Comparison of ENCODE assay signal across 22 cellular contexts in genomic region chr11:432501-433100, GRCh38. TPM values are rescaled to one million over a fixed set of nuclear protein-coding genes. Genes with fewer than 3 reads are reported as not detected.
DNase-seq lines count a peak whose midpoint lies in the region; ATAC-seq and TF ChIP-seq lines count a peak whose summit lies in the region.
"Had no signal": no experiment of that assay in that cellular context is flagged by ENCODE, and none has a peak within 500 bp of the region (broad histone marks: within the 10 kb centered on the region; RNA-seq: fewer than 3 reads in every experiment).

No MANE protein-coding gene starts in this region.

- H3K27ac ChIP-seq in left ventricle myocardium inferior (replicated peaks), result no peak overlapping the region
- H3K27ac ChIP-seq: C4-2B, HL-60 had no signal

- H3K27me3 Mint-ChIP-seq in CD14-positive monocyte (ENCODE audit: low read depth in 3 of 3), result peaks cover 3 to 6% (median 5%) of the 10 kb centered on the region in 3 donors
- no peaks in the 10 kb centered on the region for H3K27me3 Mint-ChIP-seq in WTC11 (ENCODE audit: low read depth)
- H3K27me3 Mint-ChIP-seq: CD4-positive, alpha-beta memory T cell had no signal

- intact Hi-C loops in Right ventricle myocardium superior (cut with DNase I) (no loop called here), left ventricle myocardium inferior (cut with micrococcal nuclease) (no loop called here), CD14-positive monocyte (cut with micrococcal nuclease) (no loop called here)

- ATAC-seq in Right ventricle myocardium superior (ENCODE audit: poor library complexity), result no peak
- no peak for ATAC-seq in WTC11
- ATAC-seq: GM12878, HCT116 had no signal

- H3K36me3 ChIP-seq in left ventricle myocardium inferior, result no peaks in the 10 kb centered on the region

- H3K4me1 ChIP-seq in left ventricle myocardium inferior, result no peaks in the 10 kb centered on the region

- no peak overlapping the region for H3K4me3 ChIP-seq in left ventricle myocardium inferior
- H3K4me3 ChIP-seq: GM12878 had no signal

- H3K36me3 Mint-ChIP-seq in CD14-positive monocyte (no peaks in the 10 kb centered on the region), WTC11 (peaks cover 7% of the 10 kb centered on the region; the same call in 1 of the 2 replicates)

- H3K27me3 ChIP-seq in left ventricle myocardium inferior (ENCODE audit: low read depth), result peaks cover 43% of the 10 kb centered on the region

- H3K9me3 Mint-ChIP-seq in CD14-positive monocyte (peaks cover 0 to 10% (median 2%) of the 10 kb centered on the region in 7 donors), WTC11 (peaks cover 9% of the 10 kb centered on the region)
- H3K9me3 Mint-ChIP-seq: CD4-positive, alpha-beta memory T cell; HFFc6 had no signal

- no peaks in the 10 kb centered on the region for H3K9me3 ChIP-seq in left ventricle myocardium inferior (replicated peaks)

- H3K4me1 Mint-ChIP-seq in CD14-positive monocyte (no peaks in the 10 kb centered on the region), WTC11 (no peaks in the 10 kb centered on the region)

- CTCF ChIA-PET in WTC11 (lab: Charles Lee) (no interaction called here), GM10248 (lab: Yijun Ruan, JAX) (interaction anchor here (2.4 kb wide), 1 partner anchor 16 kb away, joined by 6 read pairs; no protein-coding TSS in a partner anchor)

- H3K27ac Mint-ChIP-seq in CD14-positive monocyte (no peak overlapping the region), WTC11 (peak overlapping the region; percentile 57; the same call in 1 of the 2 replicates)
- H3K27ac Mint-ChIP-seq: CD4-positive, alpha-beta memory T cell; HFFc6 had no signal

- no peak overlapping the region for H3K4me3 Mint-ChIP-seq in CD14-positive monocyte
- no peak overlapping the region for H3K4me3 Mint-ChIP-seq in WTC11
- H3K4me3 Mint-ChIP-seq: HFFc6 had no signal

- DNase-seq in Right ventricle myocardium superior, result peak; percentile 18
- DNase-seq in left ventricle myocardium inferior, result no peak
- DNase-seq in CD14-positive monocyte (ENCODE audit: low spot score), result peak; percentile 33
- no peak for DNase-seq in WTC11 (ENCODE audit: low spot score)
- peak; percentile 5 for DNase-seq in iPS-NIHi11 (ENCODE audit: low spot score)
- DNase-seq in AG08395 (ENCODE audit: low spot score), result no peak
- DNase-seq in GM10248 (ENCODE audit: extremely low spot score), result no peak
- DNase-seq: ACHN, AML-193, DMS79 treated with DMSO at 0.1 percent for 48 hours, GF-D8, GOT3, H7, HFFc6, IMR-90 had no signal

- POLR2A ChIA-PET in WTC11 (lab: Charles Lee), result interaction anchor here (1.1 kb wide), 1 partner anchor 15 kb away, joined by 3 read pairs; no protein-coding TSS in a partner anchor
- POLR2A ChIA-PET in GM10248 (lab: Yijun Ruan, JAX), result no interaction called here

- no peak for TF ChIP-seq CTCF in left ventricle myocardium inferior (IDR thresholded peaks at IDR 0.05; ENCODE audit: borderline replicate concordance)
- TF ChIP-seq CTCF in CD14-positive monocyte (IDR thresholded peaks at IDR 0.05), result no peak
- TF ChIP-seq CTCF in WTC11 (IDR thresholded peaks at IDR 0.05), result no peak
- no peak for TF ChIP-seq CTCF in GM10248 (IDR thresholded peaks at IDR 0.05; ENCODE audit: control extremely low read depth, extremely low read depth, low read depth, missing control alignments)

TF ChIP-seq in WTC11, 78 proteins besides CTCF, POLR2A, EP300 and RAD21 (continues in another document):
- TF ChIP-seq FOXJ3 (CRISPR knock-in tag; IDR thresholded peaks at IDR 0.05; ENCODE audit: borderline replicate concordance) (no peak), RELA (CRISPR knock-in tag; IDR thresholded peaks at IDR 0.05; ENCODE audit: borderline replicate concordance) (no peak), FOXK1 (CRISPR knock-in tag; IDR thresholded peaks at IDR 0.05) (no peak), IRF2 (CRISPR knock-in tag; IDR thresholded peaks at IDR 0.05; ENCODE audit: borderline replicate concordance, low read depth) (no peak), ZNF425 (CRISPR knock-in tag; conservative IDR thresholded peaks at IDR 0.05) (no peak), ZBTB21 (CRISPR knock-in tag; IDR thresholded peaks at IDR 0.05; ENCODE audit: borderline replicate concordance) (no peak), ZNF416 (CRISPR knock-in tag; IDR thresholded peaks at IDR 0.05) (no peak), FOXP1 (CRISPR knock-in tag; IDR thresholded peaks at IDR 0.05; ENCODE audit: borderline replicate concordance) (no peak), GTF2I (CRISPR knock-in tag; conservative IDR thresholded peaks at IDR 0.05) (no peak), ZNF671 (CRISPR knock-in tag; IDR thresholded peaks at IDR 0.05) (no peak), EMX1 (CRISPR knock-in tag; IDR thresholded peaks at IDR 0.05) (no peak), AFF4 (CRISPR knock-in tag; IDR thresholded peaks at IDR 0.05; ENCODE audit: borderline replicate concordance) (no peak), MYBL2 (CRISPR knock-in tag; IDR thresholded peaks at IDR 0.05) (no peak), ATF2 (CRISPR knock-in tag; IDR thresholded peaks at IDR 0.05; ENCODE audit: borderline replicate concordance, low read depth) (no peak)

RNA-seq across cellular contexts. Expression of gene ANO9, which starts 9.2 kb away (rescaled TPM):
- total RNA-seq in Right ventricle myocardium superior (0.08 TPM), left ventricle myocardium inferior (0.11 TPM), WTC11 (2021) (13.2 to 17.6 TPM (median 16.6 TPM) in 3 replicates)
- under 1 TPM in 1 of 2 donors, not detected in 1; 0.18 TPM for polyA plus RNA-seq in CD14-positive monocyte
- total RNA-seq: HFFc6, HT1080, IMR-90 had no signal
- polyA plus RNA-seq: BJ, IMR-90 had no signal

RNA-seq across cellular contexts. Expression of gene PTDSS2, which starts 17.5 kb away (rescaled TPM):
- 25.5 TPM for total RNA-seq in Right ventricle myocardium superior
- total RNA-seq in left ventricle myocardium inferior, result 30.2 TPM
- polyA plus RNA-seq in CD14-positive monocyte, result 10 to 100 TPM in 1 of 2 donors, 1 to 10 TPM in 1; 9.3 to 12.4 TPM
- 49.5 to 56.8 TPM (median 55.2 TPM) in 3 replicates for total RNA-seq in WTC11 (2021)

RNA-seq across cellular contexts. Expression of gene SIGIRR, which starts 17.8 kb away (rescaled TPM):
- 38.6 TPM for total RNA-seq in Right ventricle myocardium superior
- total RNA-seq in left ventricle myocardium inferior, result 34.9 TPM
- polyA plus RNA-seq in CD14-positive monocyte, result 10 to 100 TPM; 62.8 to 75.4 TPM
- total RNA-seq in WTC11 (2021), result 85.2 to 98.9 TPM (median 91.8 TPM) in 3 replicates

RNA-seq across cellular contexts. Expression of gene PKP3, which starts 38.6 kb away (rescaled TPM):
- total RNA-seq in Right ventricle myocardium superior (0.86 TPM), left ventricle myocardium inferior (0.52 TPM), WTC11 (2021) (17.3 to 23.4 TPM (median 21.4 TPM) in 3 replicates)
- polyA plus RNA-seq in CD14-positive monocyte, result not detected
- total RNA-seq: CD4-positive, alpha-beta memory T cell had no signal

Comparison
In these comparisons a context has a peak if more than half of its experiments do, and no peak if none do; other contexts are left out.
1. DNase-seq: peak in Right ventricle myocardium superior (single experiment), CD14-positive monocyte (single experiment) and iPS-NIHi11 (single experiment); none in left ventricle myocardium inferior (single experiment), WTC11 (single experiment), AG08395 (single experiment) and GM10248 (single experiment).
2. RNA of gene ANO9, which starts 9.2 kb away (total RNA-seq): 13.2 to 17.6 TPM in WTC11; 0.11 TPM in left ventricle myocardium inferior (single experiment) and 0.08 TPM in Right ventricle myocardium superior (single experiment); every median in the first group is over 10 times any median in the second.